Comparison of ENCODE assay signal across 21 cellular contexts in the genomic region with DNA sequence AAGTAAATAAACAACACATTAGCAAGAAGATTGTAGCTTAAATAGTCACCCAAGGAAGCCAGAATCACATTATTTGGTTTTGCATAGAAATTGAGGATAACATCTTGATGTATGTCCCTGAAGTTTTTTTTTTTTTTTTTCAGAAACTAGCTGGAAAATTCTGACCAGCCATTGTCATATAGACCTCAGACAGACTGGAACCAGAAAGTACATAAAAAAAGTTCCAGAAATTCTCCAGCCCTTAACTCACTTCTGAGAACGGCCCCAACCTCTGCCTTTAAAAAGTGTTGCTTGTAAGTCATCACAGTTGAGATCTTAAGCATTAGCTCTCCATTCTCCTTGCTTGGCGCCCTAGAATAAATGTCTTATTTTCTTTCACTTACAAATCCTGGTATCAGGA.
DNase-seq lines count a peak whose midpoint lies in the region; ATAC-seq and TF ChIP-seq lines count a peak whose summit lies in the region.
"Had no signal": no experiment of that assay in that cellular context is flagged by ENCODE, and none has a peak within 500 bp of the region (broad histone marks: within the 10 kb centered on the region; RNA-seq: fewer than 3 reads in every experiment).

No MANE protein-coding gene starts in this region.

- 47% methylated on average over 2 of the region's 2 CpGs for WGBS in hepatocyte (ENCODE audit: low lambda C conversion rate, missing lambda C conversion rate)

- no peaks in the 10 kb centered on the region for H3K27me3 ChIP-seq in hepatocyte
- H3K27me3 ChIP-seq: uterus had no signal

- no peaks in the 10 kb centered on the region for H3K9me2 ChIP-seq in hepatocyte (replicated peaks; ENCODE audit: insufficient read depth)

- intact Hi-C loops in sciatic nerve (cut with DNase I), result no loop called here

- no peak overlapping the region for H3K4me2 ChIP-seq in hepatocyte

- H4K20me1 ChIP-seq in hepatocyte (ENCODE audit: insufficient read depth, poor library complexity, severe bottlenecking), result no peaks in the 10 kb centered on the region

- no peak overlapping the region for H3K4me3 ChIP-seq in hepatocyte
- H3K4me3 ChIP-seq: uterus had no signal

- no peaks in the 10 kb centered on the region for H3K9me3 ChIP-seq in hepatocyte (ENCODE audit: low read depth)
- H3K9me3 ChIP-seq: uterus had no signal

- no peak overlapping the region for H2AFZ ChIP-seq in hepatocyte

- DNase-seq in GM04504 (ENCODE audit: low read depth) (peak; percentile 56), hepatocyte (ENCODE audit: low spot score) (no peak), sciatic nerve (ENCODE audit: low spot score) (no peak), T1000 (lab: John Stamatoyannopoulos, UW) (no peak), NCI-H2227 (lab: John Stamatoyannopoulos, UW; ENCODE audit: unreplicated experiment) (no peak)
- DNase-seq in activated CD8-positive, alpha-beta memory T cell treated with anti-CD3 and anti-CD28 coated beads for 24 hours, result no peak
- DNase-seq: activated CD4-positive, alpha-beta T cell treated with anti-CD3 and anti-CD28 coated beads for 1 hour; activated naive CD4-positive, alpha-beta T cell; activated T-cell treated with anti-CD3 and anti-CD28 coated beads, Interleukin-2, amount 50 U/mL, for 24 hours; AML-193; amygdala; DMS53; foreskin fibroblast; hippocampal formation; NCI-H1417 treated with DMSO at 0.1 percent for 48 hours; small intestine; stimulated activated naive B cell treated with anti-CD40 and anti-IgM and Interleukin-4, amounts not matched to agents 10 μg/mL and 1 μg/mL and 100 μg/mL, for 72 hours; T-cell; uterus had no signal

- H3K79me2 ChIP-seq in hepatocyte, result no peaks in the 10 kb centered on the region

- H3K36me3 ChIP-seq in hepatocyte (replicated peaks; ENCODE audit: insufficient read depth, low read depth), result no peaks in the 10 kb centered on the region
- H3K36me3 ChIP-seq: uterus had no signal

- TF ChIP-seq CTCF in hepatocyte (IDR thresholded peaks at IDR 0.05; ENCODE audit: poor library complexity), result no peak

- ATAC-seq in SK-N-SH treated with all-trans-retinoic acid at 6 μM for 48 hours, result peak; percentile 83
- ATAC-seq in sciatic nerve, result no peak
- ATAC-seq: Right ventricle myocardium inferior; stimulated activated naive B cell treated with anti-CD40 and anti-IgM and Interleukin-4, amounts not matched to agents 10 μg/mL and 1 μg/mL and 100 μg/mL, for 72 hours; T-cell had no signal

- no peaks in the 10 kb centered on the region for H3K4me1 ChIP-seq in hepatocyte (ENCODE audit: insufficient read depth)
- H3K4me1 ChIP-seq: uterus had no signal

- peak overlapping the region; percentile 28 for H3K27ac ChIP-seq in hepatocyte
- H3K27ac ChIP-seq: uterus had no signal

TF ChIP-seq in SK-N-SH treated with all-trans-retinoic acid at 6 μM for 48 hours, 23 proteins besides CTCF, POLR2A, EP300 and RAD21:
- TF ChIP-seq OSR1 (CRISPR knock-in tag; IDR thresholded peaks at IDR 0.05), result no peak
- TF ChIP-seq RARB (CRISPR knock-in tag; IDR thresholded peaks at IDR 0.05), result no peak
- no peak for TF ChIP-seq ESRRG (CRISPR knock-in tag; IDR thresholded peaks at IDR 0.05)
- no peak for TF ChIP-seq ZNF70 (CRISPR knock-in tag; IDR thresholded peaks at IDR 0.05)
- no peak for TF ChIP-seq ISL1 (CRISPR knock-in tag; IDR thresholded peaks at IDR 0.05)
- TF ChIP-seq ZNF8 (CRISPR knock-in tag; IDR thresholded peaks at IDR 0.05), result no peak
- TF ChIP-seq, protein P1, sequence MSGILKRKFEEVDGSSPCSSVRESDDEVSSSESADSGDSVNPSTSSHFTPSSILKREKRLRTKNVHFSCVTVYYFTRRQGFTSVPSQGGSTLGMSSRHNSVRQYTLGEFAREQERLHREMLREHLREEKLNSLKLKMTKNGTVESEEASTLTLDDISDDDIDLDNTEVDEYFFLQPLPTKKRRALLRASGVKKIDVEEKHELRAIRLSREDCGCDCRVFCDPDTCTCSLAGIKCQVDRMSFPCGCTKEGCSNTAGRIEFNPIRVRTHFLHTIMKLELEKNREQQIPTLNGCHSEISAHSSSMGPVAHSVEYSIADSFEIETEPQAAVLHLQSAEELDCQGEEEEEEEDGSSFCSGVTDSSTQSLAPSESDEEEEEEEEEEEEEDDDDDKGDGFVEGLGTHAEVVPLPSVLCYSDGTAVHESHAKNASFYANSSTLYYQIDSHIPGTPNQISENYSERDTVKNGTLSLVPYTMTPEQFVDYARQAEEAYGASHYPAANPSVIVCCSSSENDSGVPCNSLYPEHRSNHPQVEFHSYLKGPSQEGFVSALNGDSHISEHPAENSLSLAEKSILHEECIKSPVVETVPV (CRISPR knock-in tag; IDR thresholded peaks at IDR 0.05), result no peak
- TF ChIP-seq PPARA (CRISPR knock-in tag; IDR thresholded peaks at IDR 0.05; ENCODE audit: borderline replicate concordance), result no peak
